ENCODE assay signal across 1 cellular context in genomic region chr7:139361523-139361922, GRCh38.
TF ChIP-seq lines count a peak whose summit lies in the region.

No MANE protein-coding gene starts in this region.

TF ChIP-seq in WTC11, 78 proteins besides CTCF, POLR2A, EP300 and RAD21 (continued from another document):
- TF ChIP-seq, protein P1, sequence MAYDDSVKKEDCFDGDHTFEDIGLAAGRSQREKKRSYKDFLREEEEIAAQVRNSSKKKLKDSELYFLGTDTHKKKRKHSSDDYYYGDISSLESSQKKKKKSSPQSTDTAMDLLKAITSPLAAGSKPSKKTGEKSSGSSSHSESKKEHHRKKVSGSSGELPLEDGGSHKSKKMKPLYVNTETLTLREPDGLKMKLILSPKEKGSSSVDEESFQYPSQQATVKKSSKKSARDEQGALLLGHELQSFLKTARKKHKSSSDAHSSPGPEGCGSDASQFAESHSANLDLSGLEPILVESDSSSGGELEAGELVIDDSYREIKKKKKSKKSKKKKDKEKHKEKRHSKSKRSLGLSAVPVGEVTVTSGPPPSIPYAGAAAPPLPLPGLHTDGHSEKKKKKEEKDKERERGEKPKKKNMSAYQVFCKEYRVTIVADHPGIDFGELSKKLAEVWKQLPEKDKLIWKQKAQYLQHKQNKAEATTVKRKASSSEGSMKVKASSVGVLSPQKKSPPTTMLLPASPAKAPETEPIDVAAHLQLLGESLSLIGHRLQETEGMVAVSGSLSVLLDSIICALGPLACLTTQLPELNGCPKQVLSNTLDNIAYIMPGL (CRISPR knock-in tag; IDR thresholded peaks at IDR 0.05), result no peak
- TF ChIP-seq ZNF232 (CRISPR knock-in tag; IDR thresholded peaks at IDR 0.05) (no peak), E2F4 (CRISPR knock-in tag; IDR thresholded peaks at IDR 0.05; ENCODE audit: borderline replicate concordance, low read depth) (no peak), CBFB (CRISPR knock-in tag; IDR thresholded peaks at IDR 0.05; ENCODE audit: low read depth) (no peak), ZNF425 (CRISPR knock-in tag; conservative IDR thresholded peaks at IDR 0.05) (no peak), JUN (CRISPR knock-in tag; IDR thresholded peaks at IDR 0.05) (no peak), ZNF263 (CRISPR knock-in tag; IDR thresholded peaks at IDR 0.05; ENCODE audit: low read depth) (no peak), NFE2L1 (CRISPR knock-in tag; IDR thresholded peaks at IDR 0.05) (no peak)
- TF ChIP-seq, protein P2, sequence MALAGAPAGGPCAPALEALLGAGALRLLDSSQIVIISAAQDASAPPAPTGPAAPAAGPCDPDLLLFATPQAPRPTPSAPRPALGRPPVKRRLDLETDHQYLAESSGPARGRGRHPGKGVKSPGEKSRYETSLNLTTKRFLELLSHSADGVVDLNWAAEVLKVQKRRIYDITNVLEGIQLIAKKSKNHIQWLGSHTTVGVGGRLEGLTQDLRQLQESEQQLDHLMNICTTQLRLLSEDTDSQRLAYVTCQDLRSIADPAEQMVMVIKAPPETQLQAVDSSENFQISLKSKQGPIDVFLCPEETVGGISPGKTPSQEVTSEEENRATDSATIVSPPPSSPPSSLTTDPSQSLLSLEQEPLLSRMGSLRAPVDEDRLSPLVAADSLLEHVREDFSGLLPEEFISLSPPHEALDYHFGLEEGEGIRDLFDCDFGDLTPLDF (CRISPR knock-in tag; IDR thresholded peaks at IDR 0.05), result no peak
